ENCODE assay signal across 10 cellular contexts in genomic region chr17:49514374-49514738, GRCh38. TPM values are rescaled to one million over a fixed set of nuclear protein-coding genes. Genes with fewer than 3 reads are reported as not detected.
A peak's percentile ranks its signal among the peaks of the same experiment; 100 is the strongest.
DNase-seq lines count a peak whose midpoint lies in the region; ATAC-seq, FAIRE-seq and TF ChIP-seq lines count a peak whose summit lies in the region.
"Had no signal": no experiment of that assay in that cellular context is flagged by ENCODE, and none has a peak within 500 bp of the region (broad histone marks: within the 10 kb centered on the region; RNA-seq: fewer than 3 reads in every experiment).

No MANE protein-coding gene starts in this region.

- H3K27me3 ChIP-seq in Panc1 (ENCODE audit: control insufficient read depth, insufficient read depth, low read length) (no peaks in the 10 kb centered on the region), ovary (no peaks in the 10 kb centered on the region)

- no peaks in the 10 kb centered on the region for H3K9me3 ChIP-seq in Panc1 (ENCODE audit: control insufficient read depth, insufficient read depth, low read depth, low read length)
- no peaks in the 10 kb centered on the region for H3K9me3 ChIP-seq in ovary

- H3K27ac ChIP-seq in Panc1 (ENCODE audit: low read length) (no peak overlapping the region), ovary (peak overlapping the region; percentile 65 to 81)

- no TSS peak for BruUV-seq in Panc1 (replicated peaks; lab: Mats Ljungman, UMichigan)

- POLR2A ChIA-PET in Panc1 (lab: Charles Lee), result no interaction called here

- H3K4me1 ChIP-seq in Panc1 (ENCODE audit: control insufficient read depth, insufficient read depth, low read length) (peaks cover 15% of the 10 kb centered on the region), ovary (ENCODE audit: insufficient read depth) (peaks cover 23% of the 10 kb centered on the region)

- no peaks in the 10 kb centered on the region for H3K36me3 ChIP-seq in Panc1 (ENCODE audit: control insufficient read depth, insufficient read depth, low read length)
- no peaks in the 10 kb centered on the region for H3K36me3 ChIP-seq in ovary

- 58 to 73% (median 59%) methylated on average over 3 of the region's 3 CpGs for WGBS in ovary, 3 donors

- intact Hi-C loops in Panc1 (cut with micrococcal nuclease; ENCODE audit: unreplicated experiment), result no loop called here
- intact Hi-C loops in ovary (cut with DNase I), result no loop called here

- peak; percentile 32; the same call in 1 of the 2 replicates for TF ChIP-seq CTCF in AG10803 (conservative IDR thresholded peaks at IDR 0.05; ENCODE audit: low read length)
- no peak for TF ChIP-seq CTCF in Panc1 (IDR thresholded peaks at IDR 0.05)
- TF ChIP-seq CTCF in fibroblast of pulmonary artery (IDR thresholded peaks at IDR 0.05; ENCODE audit: low read length, missing control alignments), result peak; percentile 39
- TF ChIP-seq CTCF in ovary (IDR thresholded peaks at IDR 0.05), result peak in 1 of 3 donors; percentile 19

- DNase-seq in AG10803 (ENCODE audit: low read depth), result no peak
- no peak for DNase-seq in Panc1 (ENCODE audit: low read depth, low spot score)
- peak; percentile 39 for DNase-seq in fibroblast of pulmonary artery (ENCODE audit: low read depth)
- DNase-seq in ovary, result no peak
- no peak for DNase-seq in frontal cortex (ENCODE audit: low spot score in 2 of 2)
- DNase-seq in effector CD8-positive, alpha-beta T cell (lab: John Stamatoyannopoulos, UW), result no peak
- no peak for DNase-seq in NCI-H2081 (lab: John Stamatoyannopoulos, UW)
- DNase-seq: activated CD8-positive, alpha-beta memory T cell treated with anti-CD3 and anti-CD28 coated beads, Interleukin-2, amount 10 ng/mL, durations not matched to agents 7 days and 5 days; stimulated activated naive CD4-positive, alpha-beta T cell had no signal

- no peak for FAIRE-seq in frontal cortex (lab: Jason Lieb, UNC)

- in situ Hi-C loops in Panc1 (cut with HindIII; ENCODE audit: low pct_unique_long_range_greater_than_20kb, low sequenced_read_pairs), result no loop called here

- TF ChIP-seq POLR2A in ovary (IDR thresholded peaks at IDR 0.05), result no peak

- no peak for TF ChIP-seq EP300 in ovary (IDR thresholded peaks at IDR 0.05)

- CTCF ChIA-PET in Panc1 (lab: Charles Lee), result interaction anchor here (0.5 to 0.6 kb wide), 2 partner anchors 148 to 1578 kb away, joined by 3 to 4 read pairs; no protein-coding TSS in a partner anchor

- no peak overlapping the region for H3K4me3 ChIP-seq in AG10803 (ENCODE audit: low read length)
- no peak overlapping the region for H3K4me3 ChIP-seq in Panc1 (ENCODE audit: low read depth in 2 of 2, low read length in 2 of 2)
- no peak overlapping the region for H3K4me3 ChIP-seq in fibroblast of pulmonary artery (replicated peaks; ENCODE audit: low read depth, low read length)
- H3K4me3 ChIP-seq in ovary, result no peak overlapping the region

- peak; percentile 39; the same call in 1 of the 2 replicates for ATAC-seq in Panc1
- no peak for ATAC-seq in HG03520 (IDR thresholded peaks at IDR 0.05; ENCODE audit: unreplicated experiment)
- ATAC-seq: activated CD8-positive, alpha-beta memory T cell treated with anti-CD3 and anti-CD28 coated beads, Interleukin-2, amount 10 ng/mL, durations not matched to agents 7 days and 5 days had no signal

RNA-seq across cellular contexts. Expression of gene NGFR, which starts 19.3 kb away (rescaled TPM):
- total RNA-seq in Panc1 (2021; ENCODE audit: unreplicated experiment), result 1.6 TPM
- polyA plus RNA-seq in Panc1 (2012; ENCODE audit: insufficient read length), result 0.75 TPM
- total RNA-seq in ovary, result 10 to 100 TPM in 1 of 7 donors, 1 to 10 TPM in 5, under 1 TPM in 1; 0.35 to 13.2 (median 3.4) TPM
- 1 to 10 TPM; 1.8 to 4.1 TPM for polyA plus RNA-seq in ovary
- 3.3 TPM for total RNA-seq in frontal cortex
